1 cellular context compared by ENCODE assay signal in the genomic region with DNA sequence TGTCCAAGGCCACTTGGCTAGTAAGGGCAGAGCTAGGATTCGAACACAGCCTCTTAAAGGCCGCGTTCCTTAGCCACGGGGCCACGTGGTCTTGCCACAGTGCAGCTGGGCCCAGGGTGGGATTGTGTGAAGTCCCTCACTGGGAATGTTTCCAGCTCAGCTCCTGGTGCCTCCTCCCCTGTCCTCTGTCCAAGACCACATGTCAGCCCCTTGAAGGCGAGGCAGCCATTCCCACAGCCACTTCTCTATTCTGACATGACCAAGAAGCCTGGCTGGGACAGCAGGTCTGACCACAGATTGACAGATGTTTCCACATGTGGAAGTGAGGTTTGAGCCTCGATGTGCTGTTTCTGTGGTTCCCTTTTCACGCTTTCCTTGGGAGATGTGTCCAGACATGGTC.
TF ChIP-seq lines count a peak whose summit lies in the region.

No MANE protein-coding gene starts in this region.

TF ChIP-seq in GM23338, 12 proteins besides CTCF, POLR2A, EP300 and RAD21 (continued from another document):
- TF ChIP-seq, protein P1, sequence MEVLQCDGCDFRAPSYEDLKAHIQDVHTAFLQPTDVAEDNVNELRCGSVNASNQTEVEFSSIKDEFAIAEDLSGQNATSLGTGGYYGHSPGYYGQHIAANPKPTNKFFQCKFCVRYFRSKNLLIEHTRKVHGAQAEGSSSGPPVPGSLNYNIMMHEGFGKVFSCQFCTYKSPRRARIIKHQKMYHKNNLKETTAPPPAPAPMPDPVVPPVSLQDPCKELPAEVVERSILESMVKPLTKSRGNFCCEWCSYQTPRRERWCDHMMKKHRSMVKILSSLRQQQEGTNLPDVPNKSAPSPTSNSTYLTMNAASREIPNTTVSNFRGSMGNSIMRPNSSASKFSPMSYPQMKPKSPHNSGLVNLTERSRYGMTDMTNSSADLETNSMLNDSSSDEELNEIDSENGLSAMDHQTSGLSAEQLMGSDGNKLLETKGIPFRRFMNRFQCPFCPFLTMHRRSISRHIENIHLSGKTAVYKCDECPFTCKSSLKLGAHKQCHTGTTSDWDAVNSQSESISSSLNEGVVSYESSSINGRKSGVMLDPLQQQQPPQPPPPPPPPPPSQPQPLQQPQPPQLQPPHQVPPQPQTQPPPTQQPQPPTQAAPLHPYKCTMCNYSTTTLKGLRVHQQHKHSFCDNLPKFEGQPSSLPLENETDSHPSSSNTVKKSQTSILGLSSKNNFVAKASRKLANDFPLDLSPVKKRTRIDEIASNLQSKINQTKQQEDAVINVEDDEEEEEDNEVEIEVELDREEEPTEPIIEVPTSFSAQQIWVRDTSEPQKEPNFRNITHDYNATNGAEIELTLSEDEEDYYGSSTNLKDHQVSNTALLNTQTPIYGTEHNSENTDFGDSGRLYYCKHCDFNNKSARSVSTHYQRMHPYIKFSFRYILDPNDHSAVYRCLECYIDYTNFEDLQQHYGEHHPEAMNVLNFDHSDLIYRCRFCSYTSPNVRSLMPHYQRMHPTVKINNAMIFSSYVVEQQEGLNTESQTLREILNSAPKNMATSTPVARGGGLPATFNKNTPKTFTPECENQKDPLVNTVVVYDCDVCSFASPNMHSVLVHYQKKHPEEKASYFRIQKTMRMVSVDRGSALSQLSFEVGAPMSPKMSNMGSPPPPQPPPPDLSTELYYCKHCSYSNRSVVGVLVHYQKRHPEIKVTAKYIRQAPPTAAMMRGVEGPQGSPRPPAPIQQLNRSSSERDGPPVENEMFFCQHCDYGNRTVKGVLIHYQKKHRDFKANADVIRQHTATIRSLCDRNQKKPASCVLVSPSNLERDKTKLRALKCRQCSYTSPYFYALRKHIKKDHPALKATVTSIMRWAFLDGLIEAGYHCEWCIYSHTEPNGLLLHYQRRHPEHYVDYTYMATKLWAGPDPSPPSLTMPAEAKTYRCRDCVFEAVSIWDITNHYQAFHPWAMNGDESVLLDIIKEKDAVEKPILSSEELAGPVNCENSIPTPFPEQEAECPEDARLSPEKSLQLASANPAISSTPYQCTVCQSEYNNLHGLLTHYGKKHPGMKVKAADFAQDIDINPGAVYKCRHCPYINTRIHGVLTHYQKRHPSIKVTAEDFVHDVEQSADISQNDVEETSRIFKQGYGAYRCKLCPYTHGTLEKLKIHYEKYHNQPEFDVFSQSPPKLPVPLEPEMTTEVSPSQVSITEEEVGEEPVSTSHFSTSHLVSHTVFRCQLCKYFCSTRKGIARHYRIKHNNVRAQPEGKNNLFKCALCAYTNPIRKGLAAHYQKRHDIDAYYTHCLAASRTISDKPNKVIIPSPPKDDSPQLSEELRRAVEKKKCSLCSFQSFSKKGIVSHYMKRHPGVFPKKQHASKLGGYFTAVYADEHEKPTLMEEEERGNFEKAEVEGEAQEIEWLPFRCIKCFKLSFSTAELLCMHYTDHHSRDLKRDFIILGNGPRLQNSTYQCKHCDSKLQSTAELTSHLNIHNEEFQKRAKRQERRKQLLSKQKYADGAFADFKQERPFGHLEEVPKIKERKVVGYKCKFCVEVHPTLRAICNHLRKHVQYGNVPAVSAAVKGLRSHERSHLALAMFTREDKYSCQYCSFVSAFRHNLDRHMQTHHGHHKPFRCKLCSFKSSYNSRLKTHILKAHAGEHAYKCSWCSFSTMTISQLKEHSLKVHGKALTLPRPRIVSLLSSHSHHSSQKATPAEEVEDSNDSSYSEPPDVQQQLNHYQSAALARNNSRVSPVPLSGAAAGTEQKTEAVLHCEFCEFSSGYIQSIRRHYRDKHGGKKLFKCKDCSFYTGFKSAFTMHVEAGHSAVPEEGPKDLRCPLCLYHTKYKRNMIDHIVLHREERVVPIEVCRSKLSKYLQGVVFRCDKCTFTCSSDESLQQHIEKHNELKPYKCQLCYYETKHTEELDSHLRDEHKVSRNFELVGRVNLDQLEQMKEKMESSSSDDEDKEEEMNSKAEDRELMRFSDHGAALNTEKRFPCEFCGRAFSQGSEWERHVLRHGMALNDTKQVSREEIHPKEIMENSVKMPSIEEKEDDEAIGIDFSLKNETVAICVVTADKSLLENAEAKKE (CRISPR knock-in tag; IDR thresholded peaks at IDR 0.05): no peak
- TF ChIP-seq JUNB (IDR thresholded peaks at IDR 0.05; ENCODE audit: unreplicated experiment) (no peak), ZNF331 (CRISPR knock-in tag; IDR thresholded peaks at IDR 0.05; ENCODE audit: low read depth) (no peak), ZNF114 (CRISPR knock-in tag; IDR thresholded peaks at IDR 0.05) (no peak), EZH2phosphoT487 (IDR thresholded peaks at IDR 0.05; ENCODE audit: unreplicated experiment) (no peak), POLR2AphosphoS5 (IDR thresholded peaks at IDR 0.05; ENCODE audit: low read depth) (no peak), NANOG (IDR thresholded peaks at IDR 0.05; ENCODE audit: borderline replicate concordance) (no peak), STAT1 (IDR thresholded peaks at IDR 0.05; ENCODE audit: unreplicated experiment) (no peak)
- TF ChIP-seq, protein P2, sequence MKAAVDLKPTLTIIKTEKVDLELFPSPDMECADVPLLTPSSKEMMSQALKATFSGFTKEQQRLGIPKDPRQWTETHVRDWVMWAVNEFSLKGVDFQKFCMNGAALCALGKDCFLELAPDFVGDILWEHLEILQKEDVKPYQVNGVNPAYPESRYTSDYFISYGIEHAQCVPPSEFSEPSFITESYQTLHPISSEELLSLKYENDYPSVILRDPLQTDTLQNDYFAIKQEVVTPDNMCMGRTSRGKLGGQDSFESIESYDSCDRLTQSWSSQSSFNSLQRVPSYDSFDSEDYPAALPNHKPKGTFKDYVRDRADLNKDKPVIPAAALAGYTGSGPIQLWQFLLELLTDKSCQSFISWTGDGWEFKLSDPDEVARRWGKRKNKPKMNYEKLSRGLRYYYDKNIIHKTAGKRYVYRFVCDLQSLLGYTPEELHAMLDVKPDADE (IDR thresholded peaks at IDR 0.05): no peak
